Comparison of ENCODE assay signal across 17 cellular contexts in genomic region chr2:120568089-120568974, GRCh38.
DNase-seq lines count a peak whose midpoint lies in the region; ATAC-seq, FAIRE-seq and TF ChIP-seq lines count a peak whose summit lies in the region.
"Had no signal": no experiment of that assay in that cellular context is flagged by ENCODE, and none has a peak within 500 bp of the region (broad histone marks: within the 10 kb centered on the region; RNA-seq: fewer than 3 reads in every experiment).

No MANE protein-coding gene starts in this region.

- no peaks in the 10 kb centered on the region for H3K36me3 Mint-ChIP-seq in astrocyte (ENCODE audit: low read depth, unreplicated experiment)
- no peaks in the 10 kb centered on the region for H3K36me3 Mint-ChIP-seq in activated naive CD4-positive, alpha-beta T cell treated with anti-CD3 and anti-CD28 coated beads, Interleukin-2, amount 50 U/mL, for 72 hours
- H3K36me3 Mint-ChIP-seq: CD8-positive, alpha-beta memory T cell had no signal

- H4K20me1 ChIP-seq in astrocyte (ENCODE audit: insufficient read depth, low read length) = no peaks in the 10 kb centered on the region

- H3K4me3 ChIP-seq in HEK293 (ENCODE audit: low read depth, low read length) = no peak overlapping the region
- H3K4me3 ChIP-seq in astrocyte (ENCODE audit: insufficient read depth, low read depth, low read length) = no peak overlapping the region
- no peak overlapping the region for H3K4me3 ChIP-seq in suprapubic skin

- no peaks in the 10 kb centered on the region for H3K79me2 ChIP-seq in astrocyte (ENCODE audit: insufficient read depth, low read length)

- CTCF ChIA-PET in HEK293 (lab: Yijun Ruan, JAX) = no interaction called here

- TF ChIP-seq EP300 in suprapubic skin (IDR thresholded peaks at IDR 0.05) = no peak

- H3K9me3 Mint-ChIP-seq in astrocyte (ENCODE audit: unreplicated experiment) = no peaks in the 10 kb centered on the region
- no peaks in the 10 kb centered on the region for H3K9me3 Mint-ChIP-seq in activated naive CD4-positive, alpha-beta T cell treated with anti-CD3 and anti-CD28 coated beads, Interleukin-2, amount 50 U/mL, for 72 hours
- H3K9me3 Mint-ChIP-seq: CD8-positive, alpha-beta memory T cell had no signal

- H3K9ac ChIP-seq in astrocyte (ENCODE audit: low read length) = no peak overlapping the region

- DNase-seq in DMS 273 (lab: John Stamatoyannopoulos, UW; ENCODE audit: unreplicated experiment) = peak; percentile 9
- DNase-seq in DMS 273 treated with DMSO at 0.1 percent for 48 hours (lab: John Stamatoyannopoulos, UW) = no peak
- no peak for DNase-seq in astrocyte (ENCODE audit: low read depth)
- DNase-seq in omental fat pad (ENCODE audit: low spot score) = no peak
- DNase-seq in urothelium cell line (ENCODE audit: low spot score) = no peak
- DNase-seq in activated naive CD4-positive, alpha-beta T cell treated with anti-CD3 and anti-CD28 coated beads, Interleukin-2, amount 50 U/mL, for 72 hours (ENCODE audit: low spot score in 2 of 2) = no peak
- DNase-seq in suprapubic skin (ENCODE audit: low spot score in 2 of 2) = no peak
- DNase-seq: CD8-positive, alpha-beta memory T cell; GOT3; Kasumi-1; NCI-H1105 treated with DMSO at 0.1 percent for 48 hours; NCI-H1694 treated with DMSO at 0.1 percent for 48 hours; NCI-H446 treated with DMSO at 0.1 percent for 48 hours; NCI-H774; PC-3 had no signal

- peaks cover 14% of the 10 kb centered on the region for H3K4me1 Mint-ChIP-seq in astrocyte (ENCODE audit: low read depth, unreplicated experiment)
- H3K4me1 Mint-ChIP-seq: CD8-positive, alpha-beta memory T cell had no signal

- H3K36me3 ChIP-seq in HEK293 (ENCODE audit: control insufficient read depth in 2 of 2, insufficient read depth in 1 of 2, low read length in 2 of 2) = no peaks in the 10 kb centered on the region
- H3K36me3 ChIP-seq in astrocyte (ENCODE audit: insufficient read depth, low read length) = no peaks in the 10 kb centered on the region
- H3K36me3 ChIP-seq in suprapubic skin = no peaks in the 10 kb centered on the region

- no peak overlapping the region for H3K27ac Mint-ChIP-seq in astrocyte (ENCODE audit: unreplicated experiment)
- H3K27ac Mint-ChIP-seq in activated naive CD4-positive, alpha-beta T cell treated with anti-CD3 and anti-CD28 coated beads, Interleukin-2, amount 50 U/mL, for 72 hours = no peak overlapping the region
- H3K27ac Mint-ChIP-seq: CD8-positive, alpha-beta memory T cell had no signal

- TF ChIP-seq POLR2A in suprapubic skin (IDR thresholded peaks at IDR 0.05) = no peak

- peaks cover 20% of the 10 kb centered on the region for H3K27me3 ChIP-seq in astrocyte (ENCODE audit: insufficient read depth, low read length)
- H3K27me3 ChIP-seq in suprapubic skin = no peaks in the 10 kb centered on the region

- H3K9me3 ChIP-seq in HEK293 (ENCODE audit: control insufficient read depth, insufficient read depth, low read depth, low read length) (no peaks in the 10 kb centered on the region), astrocyte (ENCODE audit: insufficient read depth, low read depth, low read length) (no peaks in the 10 kb centered on the region), suprapubic skin (no peaks in the 10 kb centered on the region)

- no peak overlapping the region for H3K4me3 Mint-ChIP-seq in astrocyte (ENCODE audit: unreplicated experiment)

- TF ChIP-seq CTCF in HEK293 (tag by site-specific recombination; IDR thresholded peaks at IDR 0.05) = no peak
- no peak for TF ChIP-seq CTCF in astrocyte (IDR thresholded peaks at IDR 0.05; ENCODE audit: insufficient read depth, low read depth, low read length)
- TF ChIP-seq CTCF in omental fat pad (IDR thresholded peaks at IDR 0.05) = no peak
- no peak for TF ChIP-seq CTCF in suprapubic skin (IDR thresholded peaks at IDR 0.05)

- POLR2A ChIA-PET in HEK293 (lab: Yijun Ruan, JAX) = no interaction called here

- 91% methylated on average over 10 of the region's 10 CpGs for WGBS in suprapubic skin

- peaks cover 52% of the 10 kb centered on the region for H3K27me3 Mint-ChIP-seq in astrocyte (ENCODE audit: low read depth, unreplicated experiment)

- H3K4me2 ChIP-seq in astrocyte (ENCODE audit: low read length) = peak overlapping the region; percentile 10

- FAIRE-seq in astrocyte (lab: Jason Lieb, UNC) (no peak), urothelium cell line (lab: Jason Lieb, UNC) (no peak)

- peak; percentile 5 for ATAC-seq in omental fat pad (ENCODE audit: low FRiP score)
- no peak for ATAC-seq in activated naive CD4-positive, alpha-beta T cell treated with anti-CD3 and anti-CD28 coated beads, Interleukin-2, amount 50 U/mL, for 72 hours
- ATAC-seq: PC-3 had no signal

- H3K4me1 ChIP-seq in HEK293 (ENCODE audit: control insufficient read depth, insufficient read depth, low read length) (no peaks in the 10 kb centered on the region), astrocyte (ENCODE audit: insufficient read depth, low read length) (peaks cover 40% of the 10 kb centered on the region), suprapubic skin (peaks cover 5% of the 10 kb centered on the region)

- H3K27ac ChIP-seq in HEK293 (ENCODE audit: extremely low read depth, low read depth, low read length) (no peak overlapping the region), astrocyte (ENCODE audit: low read depth, low read length) (no peak overlapping the region), suprapubic skin (no peak overlapping the region)
- H3K27ac ChIP-seq: 22Rv1 had no signal

- H2AFZ ChIP-seq in astrocyte (ENCODE audit: low read depth, low read length) = no peak overlapping the region

TF ChIP-seq in HEK293, 187 proteins besides CTCF, POLR2A, EP300 and RAD21:
- TF ChIP-seq ZNF48 (tag by site-specific recombination; IDR thresholded peaks at IDR 0.05) = no peak
- no peak for TF ChIP-seq SP2 (tag by site-specific recombination; IDR thresholded peaks at IDR 0.05)
- TF ChIP-seq YY1 (tag by site-specific recombination; IDR thresholded peaks at IDR 0.05) = no peak
- TF ChIP-seq ZNF174 (tag by site-specific recombination; IDR thresholded peaks at IDR 0.05) = no peak
- peak; percentile 83 for TF ChIP-seq REST (tag by site-specific recombination; IDR thresholded peaks at IDR 0.05)
- TF ChIP-seq ZNF2 (tag by site-specific recombination; IDR thresholded peaks at IDR 0.05) = no peak
- TF ChIP-seq ZIC2 (tag by site-specific recombination; IDR thresholded peaks at IDR 0.05) = peak; percentile 87
- TF ChIP-seq ZBTB8A (tag by site-specific recombination; IDR thresholded peaks at IDR 0.05) = peak; percentile 36; the same call in 1 of the 2 replicates
- TF ChIP-seq SETDB1 (IDR thresholded peaks at IDR 0.05; ENCODE audit: insufficient read length, low read length) = no peak
- TF ChIP-seq HOXC10 (CRISPR knock-in tag; IDR thresholded peaks at IDR 0.05) = no peak
- TF ChIP-seq MZF1 (tag by site-specific recombination; IDR thresholded peaks at IDR 0.05; ENCODE audit: borderline replicate concordance) = no peak
- no peak for TF ChIP-seq ELK4 (IDR thresholded peaks at IDR 0.05; ENCODE audit: borderline replicate concordance, low read depth, low read length)
- no peak for TF ChIP-seq ZBTB48 (tag by site-specific recombination; IDR thresholded peaks at IDR 0.05)
- TF ChIP-seq ZNF155 (tag by site-specific recombination; IDR thresholded peaks at IDR 0.05) = no peak
- no peak for TF ChIP-seq ZNF146 (tag by site-specific recombination; IDR thresholded peaks at IDR 0.05)
TF ChIP-seq in HEK293: peak in this region for 3.
